10 cellular contexts compared by ENCODE assay signal in the genomic region with DNA sequence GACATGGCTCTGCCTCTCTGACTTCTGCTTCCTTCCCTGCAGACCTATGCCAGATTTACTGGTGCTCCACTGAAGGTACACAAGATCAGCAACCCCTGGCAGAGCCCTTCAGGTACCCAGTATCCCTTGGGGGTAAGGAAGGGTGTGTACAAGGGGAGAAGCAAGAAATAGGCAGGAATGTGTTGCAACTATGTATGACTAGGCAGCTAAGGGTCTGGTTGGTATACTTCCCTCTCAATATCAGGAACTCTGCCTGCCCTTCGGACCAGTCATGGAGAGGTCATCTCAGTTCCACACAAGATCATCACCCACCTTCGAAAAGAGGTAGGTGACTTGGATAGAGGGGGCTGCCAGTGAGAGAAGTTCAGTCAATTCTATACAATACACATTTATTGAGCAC. TPM values are rescaled to one million over a fixed set of nuclear protein-coding genes. Genes with fewer than 3 reads are reported as not detected.
A peak's percentile ranks its signal among the peaks of the same experiment; 100 is the strongest.
DNase-seq lines count a peak whose midpoint lies in the region; ATAC-seq and TF ChIP-seq lines count a peak whose summit lies in the region.
"Had no signal": no experiment of that assay in that cellular context is flagged by ENCODE, and none has a peak within 500 bp of the region (broad histone marks: within the 10 kb centered on the region; RNA-seq: fewer than 3 reads in every experiment).

No MANE protein-coding gene starts in this region.

- H2AFZ ChIP-seq in osteoblast (ENCODE audit: low read length), result no peak overlapping the region

- H3K36me3 ChIP-seq in ascending aorta, result peaks cover 0 to 1% of the 10 kb centered on the region in 2 donors
- H3K36me3 ChIP-seq in osteoblast (ENCODE audit: insufficient read depth, low read length), result peaks cover 17% of the 10 kb centered on the region
- H3K36me3 ChIP-seq: ovary had no signal

- no peaks in the 10 kb centered on the region for H4K20me1 ChIP-seq in osteoblast (ENCODE audit: insufficient read depth, low read length)

- CTCF ChIA-PET in activated CD8-positive, alpha-beta memory T cell treated with anti-CD3 and anti-CD28 coated beads, Interleukin-2, amount 10 ng/mL, durations not matched to agents 7 days and 5 days (lab: Charles Lee), result interaction anchor here (4.2 to 5.3 kb wide), 3 partner anchors 32 to 40 kb away, joined by 36 to 55 read pairs (median 41); a partner anchor contains a TSS

- H3K79me2 ChIP-seq in osteoblast (ENCODE audit: insufficient read depth, low read length), result peaks cover 13% of the 10 kb centered on the region

- peaks cover 7 to 27% of the 10 kb centered on the region in 2 donors for H3K4me1 ChIP-seq in ascending aorta
- H3K4me1 ChIP-seq in osteoblast (ENCODE audit: insufficient read depth, low read length), result peaks cover 27% of the 10 kb centered on the region

- no peak for TF ChIP-seq CTCF in ascending aorta (IDR thresholded peaks at IDR 0.05)
- TF ChIP-seq CTCF in osteoblast (IDR thresholded peaks at IDR 0.05; ENCODE audit: extremely low read depth, low read depth, low read length), result no peak

- no peak for DNase-seq in activated CD8-positive, alpha-beta memory T cell treated with anti-CD3 and anti-CD28 coated beads, Interleukin-2, amount 10 ng/mL, durations not matched to agents 7 days and 5 days
- DNase-seq in activated CD8-positive, alpha-beta memory T cell treated with anti-CD3 and anti-CD28 coated beads for 24 hours, result no peak
- DNase-seq in MV-4-11 (lab: John Stamatoyannopoulos, UW), result peak; percentile 57
- no peak for DNase-seq in ascending aorta (ENCODE audit: low spot score in 2 of 2)
- peak; percentile 54 for DNase-seq in osteoblast (ENCODE audit: insufficient read length, low spot score, missing footprints)
- DNase-seq in AG08395 (ENCODE audit: low spot score), result no peak
- DNase-seq in NCI-H446 (lab: John Stamatoyannopoulos, UW), result no peak
- DNase-seq in SHP77 treated with DMSO at 0.1 percent for 48 hours (lab: John Stamatoyannopoulos, UW), result no peak
- DNase-seq: NCI-H510A treated with DMSO at 0.1 percent for 48 hours, ovary had no signal

- peaks cover 3% of the 10 kb centered on the region for H3K36me3 Mint-ChIP-seq in activated CD8-positive, alpha-beta memory T cell treated with anti-CD3 and anti-CD28 coated beads, Interleukin-2, amount 10 ng/mL, durations not matched to agents 7 days and 5 days

- H3K27me3 ChIP-seq in ascending aorta, result no peaks in the 10 kb centered on the region
- no peaks in the 10 kb centered on the region for H3K27me3 ChIP-seq in osteoblast (ENCODE audit: insufficient read depth, low read length)
- H3K27me3 ChIP-seq: ovary had no signal

- H3K27me3 Mint-ChIP-seq in activated CD8-positive, alpha-beta memory T cell treated with anti-CD3 and anti-CD28 coated beads, Interleukin-2, amount 10 ng/mL, durations not matched to agents 7 days and 5 days, result no peaks in the 10 kb centered on the region

- peak overlapping the region; percentile 49 to 99 for H3K27ac ChIP-seq in ascending aorta
- no peak overlapping the region for H3K27ac ChIP-seq in osteoblast (ENCODE audit: low read depth, low read length)

- H3K4me2 ChIP-seq in osteoblast (ENCODE audit: insufficient read depth, low read length), result no peak overlapping the region

- H3K4me1 Mint-ChIP-seq in activated CD8-positive, alpha-beta memory T cell treated with anti-CD3 and anti-CD28 coated beads, Interleukin-2, amount 10 ng/mL, durations not matched to agents 7 days and 5 days, result peaks cover 41% of the 10 kb centered on the region

- no peak overlapping the region for H3K27ac Mint-ChIP-seq in activated CD8-positive, alpha-beta memory T cell treated with anti-CD3 and anti-CD28 coated beads, Interleukin-2, amount 10 ng/mL, durations not matched to agents 7 days and 5 days

- intact Hi-C loops in ascending aorta (cut with DNase I), result no loop called here

- H3K9me3 Mint-ChIP-seq in activated CD8-positive, alpha-beta memory T cell treated with anti-CD3 and anti-CD28 coated beads, Interleukin-2, amount 10 ng/mL, durations not matched to agents 7 days and 5 days (ENCODE audit: low read depth), result no peaks in the 10 kb centered on the region

- H3K4me3 ChIP-seq in ascending aorta, result peak overlapping the region in 1 of 2 donors; percentile 77
- H3K4me3 ChIP-seq in osteoblast (ENCODE audit: insufficient read depth, low read length), result no peak overlapping the region

- H3K9me3 ChIP-seq in ascending aorta (no peaks in the 10 kb centered on the region), osteoblast (ENCODE audit: low read depth, low read length) (no peaks in the 10 kb centered on the region)
- H3K9me3 ChIP-seq: ovary had no signal

- ATAC-seq in activated CD8-positive, alpha-beta memory T cell treated with anti-CD3 and anti-CD28 coated beads, Interleukin-2, amount 10 ng/mL, durations not matched to agents 7 days and 5 days, result no peak

- H3K4me3 Mint-ChIP-seq in activated CD8-positive, alpha-beta memory T cell treated with anti-CD3 and anti-CD28 coated beads, Interleukin-2, amount 10 ng/mL, durations not matched to agents 7 days and 5 days, result peak overlapping the region; percentile 83

RNA-seq across cellular contexts. Expression of a gene that starts 1.8 kb away (rescaled TPM):
- total RNA-seq in activated CD8-positive, alpha-beta memory T cell treated with anti-CD3 and anti-CD28 coated beads, Interleukin-2, amount 10 ng/mL, durations not matched to agents 7 days and 5 days, result 10 to 100 TPM; 39.0 to 48.6 TPM
- total RNA-seq in ascending aorta (23.9 TPM), osteoblast (37.4 and 42.7 TPM in 2 replicates)

RNA-seq across cellular contexts. Expression of a gene that starts 2.6 kb away (rescaled TPM):
- total RNA-seq in activated CD8-positive, alpha-beta memory T cell treated with anti-CD3 and anti-CD28 coated beads, Interleukin-2, amount 10 ng/mL, durations not matched to agents 7 days and 5 days, result 10 to 100 TPM; 14.3 to 23.5 TPM
- total RNA-seq in ascending aorta (40.3 TPM), osteoblast (61.9 and 66.6 TPM in 2 replicates)

RNA-seq across cellular contexts. Expression of a gene that starts 36.7 kb away (rescaled TPM):
- 10 to 100 TPM; 11.2 to 16.1 TPM for total RNA-seq in activated CD8-positive, alpha-beta memory T cell treated with anti-CD3 and anti-CD28 coated beads, Interleukin-2, amount 10 ng/mL, durations not matched to agents 7 days and 5 days
- total RNA-seq in ascending aorta (not detected), osteoblast (3.2 and 3.3 TPM in 2 replicates)

RNA-seq across cellular contexts. Expression of a gene that starts 37.2 kb away (rescaled TPM):
- 100 to 1,000 TPM; 166 to 177 TPM for total RNA-seq in activated CD8-positive, alpha-beta memory T cell treated with anti-CD3 and anti-CD28 coated beads, Interleukin-2, amount 10 ng/mL, durations not matched to agents 7 days and 5 days
- total RNA-seq in ascending aorta (146 TPM), osteoblast (112 and 117 TPM in 2 replicates)

RNA-seq across cellular contexts. Expression of a gene that starts 45.0 kb away (rescaled TPM):
- total RNA-seq in activated CD8-positive, alpha-beta memory T cell treated with anti-CD3 and anti-CD28 coated beads, Interleukin-2, amount 10 ng/mL, durations not matched to agents 7 days and 5 days, result 10 to 100 TPM; 30.7 to 32.3 TPM
- total RNA-seq in ascending aorta (34.5 TPM), osteoblast (6.5 and 7.7 TPM in 2 replicates)

Comparison
In these comparisons a context has a peak if more than half of its experiments do, and no peak if none do; other contexts are left out.
1. DNase-seq: peak in MV-4-11 (single experiment) and osteoblast (single experiment); none in activated CD8-positive, alpha-beta memory T cell treated with anti-CD3 and anti-CD28 coated beads, Interleukin-2, amount 10 ng/mL, durations not matched to agents 7 days and 5 days (single experiment), activated CD8-positive, alpha-beta memory T cell treated with anti-CD3 and anti-CD28 coated beads for 24 hours (single experiment), ascending aorta (0 of 2), AG08395 (single experiment), NCI-H446 (0 of 2) and SHP77 treated with DMSO at 0.1 percent for 48 hours (single experiment).